ENCODE assay signal across 8 cellular contexts in genomic region chr1:32291708-32292508, GRCh38. TPM values are rescaled to one million over a fixed set of nuclear protein-coding genes. Genes with fewer than 3 reads are reported as not detected.
DNase-seq lines count a peak whose midpoint lies in the region; ATAC-seq and TF ChIP-seq lines count a peak whose summit lies in the region.

HDAC1 (plus strand) TSS chr1:32292083; CDS start chr1:32292170, 87 bp downstream.

- DNase-seq in GM13976 (ENCODE audit: low spot score) (peak; percentile 99), NCI-H146 (lab: John Stamatoyannopoulos, UW) (peak; percentile 94), T-cell (peak; percentile 90 to 97 (median 95)), heart left ventricle (peak; percentile 96 to 99 (median 98)), pons (ENCODE audit: low spot score) (peak; percentile 84), transverse colon (peak; percentile 99)

- no peak for TF ChIP-seq EP300 in transverse colon (IDR thresholded peaks at IDR 0.05; ENCODE audit: low read depth)

- POLR2A ChIA-PET in T-cell (lab: Charles Lee), result interaction anchor here (0.6 to 1.7 kb wide), 8 partner anchors 14 to 102 kb away, joined by 3 to 11 read pairs (median 5); partner anchors contain the start of genes BSDC1 (in 1 of the 2), LCK (in 1 of the 2) and MARCKSL1 (in 1 of the 2)

- H3K9me3 Mint-ChIP-seq in T-cell, result no peaks in the 10 kb centered on the region

- ATAC-seq in HG02852 (IDR thresholded peaks at IDR 0.05; ENCODE audit: unreplicated experiment) (peak; percentile 95), T-cell (replicated peaks in 1 of 4) (peak; percentile 96 to 97 (median 97)), heart left ventricle (peak; percentile 98 to 99 (median 99))

- CTCF ChIA-PET in T-cell (lab: Charles Lee), result interaction anchor here in 1 of 2 donors (0.6 to 3.1 kb wide), 9 partner anchors 36 to 256 kb away, joined by 3 to 16 read pairs (median 5); partner anchors contain the start of genes BSDC1, IQCC and KPNA6

- H3K27ac ChIP-seq in adipose tissue (ENCODE audit: low read depth, low read length), result no peak within 1 kb of the TSS
- peak within 1 kb of the TSS; percentile 61 to 93 (median 82) for H3K27ac ChIP-seq in heart left ventricle
- peak within 1 kb of the TSS; percentile 90 to 94 (median 92) for H3K27ac ChIP-seq in transverse colon

- intact Hi-C loops in heart left ventricle (cut with DNase I), result loop anchor here in 5 of 10 donors (2.0 to 5.0 kb wide), 4 partner anchors 43 to 70 kb away; partner anchors contain the start of genes EIF3I (in 1 of the 5), FAM167B (in 1 of the 5) and TMEM234 (in 1 of the 5)
- intact Hi-C loops in transverse colon (cut with DNase I; ENCODE audit: low total_unique reads), result loop anchor here (5.0 kb wide), 1 partner anchor 50 kb away; no protein-coding TSS in a partner anchor

- H3K4me3 ChIP-seq in heart left ventricle (peak within 1 kb of the TSS; percentile 50 to 92 (median 72)), transverse colon (peak within 1 kb of the TSS; percentile 76 to 98 (median 83))

- peaks cover 12% of the 10 kb centered on the region for H3K36me3 Mint-ChIP-seq in T-cell

- peaks cover 45 to 62% (median 55%) of the 10 kb centered on the region in 3 donors for H3K4me1 Mint-ChIP-seq in T-cell

- H3K9me3 ChIP-seq in heart left ventricle (no peaks in the 10 kb centered on the region), transverse colon (no peaks in the 10 kb centered on the region)

- H3K27ac Mint-ChIP-seq in T-cell, result peak within 1 kb of the TSS; percentile 97 to 98

- H3K4me1 ChIP-seq in heart left ventricle (peaks cover 0 to 34% (median 12%) of the 10 kb centered on the region in 12 donors), transverse colon (peaks cover 0 to 50% (median 26%) of the 10 kb centered on the region in 4 donors)

- H3K27me3 ChIP-seq in heart left ventricle (no peaks in the 10 kb centered on the region), transverse colon (no peaks in the 10 kb centered on the region)

- H3K27me3 Mint-ChIP-seq in T-cell, result no peaks in the 10 kb centered on the region

- TF ChIP-seq CTCF in GM13976 (IDR thresholded peaks at IDR 0.05; ENCODE audit: borderline replicate concordance, control extremely low read depth, extremely low read depth, insufficient read depth, missing control alignments), result no peak
- peak in 1 of 12 donors; percentile 5 for TF ChIP-seq CTCF in heart left ventricle (IDR thresholded peaks at IDR 0.05)
- TF ChIP-seq CTCF in transverse colon (IDR thresholded peaks at IDR 0.05), result peak in 2 of 5 experiments; percentile 9 to 14

- H3K4me3 Mint-ChIP-seq in T-cell, result peak within 1 kb of the TSS; percentile 95 to 99 (median 98)

- TF ChIP-seq POLR2A in heart left ventricle (IDR thresholded peaks at IDR 0.05), result peak in 1 of 2 donors; percentile 51
- TF ChIP-seq POLR2A in transverse colon (IDR thresholded peaks at IDR 0.05), result peak; percentile 85

- WGBS in adipose tissue, 3 donors, result 0 to 1% (median 1%) methylated on average over 62 to 64 of the region's 64 CpGs
- WGBS in heart left ventricle, 4 donors, result 1% methylated on average over 44 to 64 of the region's 64 CpGs
- WGBS in transverse colon (ENCODE audit: low coverage in 1 of 2), 2 donors, result 0 to 1% methylated on average over 10 to 36 of the region's 64 CpGs

- H3K36me3 ChIP-seq in heart left ventricle (no peaks in the 10 kb centered on the region), transverse colon (no peaks in the 10 kb centered on the region)

- in situ Hi-C loops in GM13976 (cut with MboI; ENCODE audit: low sequenced_read_pairs, unreplicated experiment) (no loop called here), transverse colon (cut with MboI; ENCODE audit: low pct_ligation_motif_present in 1 of 4, low pct_unique_long_range_greater_than_20kb in 1 of 4, low sequenced_read_pairs in 3 of 4) (no loop called here)

RNA-seq across cellular contexts. Expression of gene HDAC1, which starts in this region (rescaled TPM):
- total RNA-seq in T-cell (100 to 1,000 TPM; 117 to 153 (median 142) TPM), heart left ventricle (10 to 100 TPM; 22.0 to 46.6 (median 29.3) TPM), transverse colon (100 to 1,000 TPM in 3 of 4 donors, 10 to 100 TPM in 1; 85.2 to 218 (median 174) TPM)
- polyA plus RNA-seq in adipose tissue (10 to 100 TPM; 35.3 to 43.9 (median 42.1) TPM), heart left ventricle (10 to 100 TPM; 20.0 to 37.6 TPM)
